8 cellular contexts compared by ENCODE assay signal in genomic region chr21:37365657-37366487, GRCh38. TPM values are rescaled to one million over a fixed set of nuclear protein-coding genes. Genes with fewer than 3 reads are reported as not detected.
A peak's percentile ranks its signal among the peaks of the same experiment; 100 is the strongest.
DNase-seq lines count a peak whose midpoint lies in the region; ATAC-seq and TF ChIP-seq lines count a peak whose summit lies in the region.

No MANE protein-coding gene starts in this region.

- H3K36me3 ChIP-seq in muscle layer of duodenum (ENCODE audit: control insufficient read depth in 1 of 2, insufficient read depth in 2 of 2, low read length in 2 of 2): peaks cover 0 to 11% of the 10 kb centered on the region in 2 donors
- no peaks in the 10 kb centered on the region for H3K36me3 ChIP-seq in stomach smooth muscle (ENCODE audit: control insufficient read depth in 2 of 2, insufficient read depth in 2 of 2, low read length in 2 of 2)

- POLR2A ChIA-PET in AG04450 (lab: Yijun Ruan, JAX): interaction anchor here (0.6 to 2.2 kb wide), 10 partner anchors 9 to 198 kb away, joined by 3 to 22 read pairs (median 5); partner anchors contain the start of gene VPS26C

- CTCF ChIA-PET in AG04450 (lab: Charles Lee): interaction anchor here (0.6 to 0.7 kb wide), 2 partner anchors 277 to 546 kb away, joined by 3 read pairs; no protein-coding TSS in a partner anchor

- peak overlapping the region; percentile 79 for H3K4me3 ChIP-seq in AG04450 (ENCODE audit: low read depth, low read length)
- H3K4me3 ChIP-seq in muscle layer of duodenum (ENCODE audit: low read depth in 1 of 2, low read length in 2 of 2): peak overlapping the region; percentile 79 to 96
- peak overlapping the region; percentile 92 to 97 for H3K4me3 ChIP-seq in stomach smooth muscle (ENCODE audit: low read length in 2 of 2)

- DNase-seq in AG04450 (ENCODE audit: low read depth, low spot score) (no peak), NCI-H748 treated with DMSO at 0.1 percent for 48 hours (lab: John Stamatoyannopoulos, UW) (peak; percentile 29), activated T-cell treated with anti-CD3 and anti-CD28 coated beads for 4 hours (peak; percentile 42)

- peak overlapping the region; percentile 96 to 99 for H3K9ac ChIP-seq in stomach smooth muscle (ENCODE audit: low read length in 2 of 2)

- H3K9me3 ChIP-seq in AG04450 (ENCODE audit: control insufficient read depth, insufficient read depth, low read length): no peaks in the 10 kb centered on the region
- H3K9me3 ChIP-seq in muscle layer of duodenum (ENCODE audit: control insufficient read depth in 1 of 2, low read length in 2 of 2): no peaks in the 10 kb centered on the region
- no peaks in the 10 kb centered on the region for H3K9me3 ChIP-seq in stomach smooth muscle (ENCODE audit: control insufficient read depth in 2 of 2, low read length in 2 of 2)

- peak overlapping the region; percentile 92 for H3K27ac ChIP-seq in AG04450 (ENCODE audit: low read depth, low read length)
- H3K27ac ChIP-seq in muscle layer of duodenum (ENCODE audit: low read length): peak overlapping the region; percentile 100
- H3K27ac ChIP-seq in stomach smooth muscle (ENCODE audit: low read length): peak overlapping the region; percentile 97

- peak; percentile 23 for ATAC-seq in GM18868 (IDR thresholded peaks at IDR 0.05; ENCODE audit: unreplicated experiment)
- peak; percentile 28 for ATAC-seq in HG03066 (IDR thresholded peaks at IDR 0.05; ENCODE audit: low read depth, unreplicated experiment)
- ATAC-seq in esophagus mucosa: peak; percentile 43

- no peaks in the 10 kb centered on the region for H3K27me3 ChIP-seq in AG04450 (ENCODE audit: control insufficient read depth, insufficient read depth, low read length)
- H3K27me3 ChIP-seq in muscle layer of duodenum (ENCODE audit: low read depth, low read length): no peaks in the 10 kb centered on the region
- H3K27me3 ChIP-seq in stomach smooth muscle (ENCODE audit: control insufficient read depth in 1 of 2, insufficient read depth in 2 of 2, low read length in 2 of 2): no peaks in the 10 kb centered on the region

- peaks cover 14 to 18% of the 10 kb centered on the region in 2 donors for H3K4me1 ChIP-seq in muscle layer of duodenum (ENCODE audit: control insufficient read depth in 1 of 2, insufficient read depth in 2 of 2, low read length in 2 of 2)
- H3K4me1 ChIP-seq in stomach smooth muscle (ENCODE audit: control insufficient read depth, insufficient read depth, low read length): peaks cover 7% of the 10 kb centered on the region

- TF ChIP-seq CTCF in AG04450 (IDR thresholded peaks at IDR 0.05; ENCODE audit: low read depth, low read length): no peak

RNA-seq across cellular contexts. Expression of gene DYRK1A, which starts 0.7 kb away (rescaled TPM):
- polyA plus RNA-seq in AG04450 (2011; rRNA removed): 32.6 and 33.1 TPM in 2 replicates
- polyA minus RNA-seq in AG04450 (2011; rRNA and poly(A)+ RNA removed): 85.1 and 90.2 TPM in 2 replicates
- 32.7 TPM for total RNA-seq in esophagus mucosa
